In genomic region chr9:13175732-13176131, GRCh38 we compare ENCODE assay signal across 23 cellular contexts.
"Had no signal": no experiment of that assay in that cellular context is flagged by ENCODE, and none has a peak within 500 bp of the region (broad histone marks: within the 10 kb centered on the region; RNA-seq: fewer than 3 reads in every experiment).

No MANE protein-coding gene starts in this region.

- H3K36me3 Mint-ChIP-seq: activated naive CD8-positive, alpha-beta T cell treated with anti-CD3 and anti-CD28 coated beads, Interleukin-2, amount 10 ng/mL, durations not matched to agents 7 days and 5 days; IgD-negative memory B cell had no signal

- ATAC-seq: activated CD4-positive, alpha-beta T cell treated with anti-CD3 and anti-CD28 coated beads for 36 hours had no signal

- H3K4me1 Mint-ChIP-seq: activated CD4-positive, alpha-beta memory T cell treated with anti-CD3 and anti-CD28 coated beads, Interleukin-2, amount 10 ng/mL, durations not matched to agents 7 days and 5 days; activated CD4-positive, alpha-beta T cell treated with anti-CD3 and anti-CD28 coated beads for 36 hours; activated naive CD8-positive, alpha-beta T cell treated with anti-CD3 and anti-CD28 coated beads, Interleukin-2, amount 10 ng/mL, durations not matched to agents 7 days and 5 days; IgD-negative memory B cell had no signal

- H3K4me3 ChIP-seq: adrenal gland, breast epithelium had no signal

- H3K4me1 ChIP-seq: adrenal gland, breast epithelium had no signal

- DNase-seq: activated CD4-positive, alpha-beta memory T cell treated with anti-CD3 and anti-CD28 coated beads, Interleukin-2, amount 10 ng/mL, durations not matched to agents 7 days and 5 days; activated CD4-positive, alpha-beta T cell treated with anti-CD3 and anti-CD28 coated beads for 36 hours; activated CD4-positive, alpha-beta T cell treated with anti-CD3 and anti-CD28 coated beads, Interleukin-2, amount 50 U/mL, for 1 hour; activated CD8-positive, alpha-beta memory T cell treated with anti-CD3 and anti-CD28 coated beads, Interleukin-2, amount 50 U/mL, for 4 hours; activated naive CD4-positive, alpha-beta T cell treated with anti-CD3 and anti-CD28 coated beads, Interleukin-2, amount 50 U/mL, for 16 hours; activated naive CD8-positive, alpha-beta T cell treated with anti-CD3 and anti-CD28 coated beads, Interleukin-2, amount 10 ng/mL, durations not matched to agents 7 days and 5 days; adrenal gland; aorta; caudate nucleus; KG1; MV-4-11; NCI-H1105; NCI-H1436; NCI-H1694 treated with DMSO at 0.1 percent for 48 hours; NCI-H2029 treated with DMSO at 0.1 percent for 48 hours; NCI-H510A treated with DMSO at 0.1 percent for 48 hours; NCI-H69; NK-92 treated with Interleukin-12 subunit alpha and Interleukin-12 subunit beta, amount 100 ng/mL, for 24 hours; SIG-M5; T-helper 1 cell had no signal

- H3K27me3 ChIP-seq: adrenal gland, breast epithelium had no signal

- H3K9me3 ChIP-seq: adrenal gland, breast epithelium had no signal

- H3K27ac Mint-ChIP-seq: activated CD4-positive, alpha-beta memory T cell treated with anti-CD3 and anti-CD28 coated beads, Interleukin-2, amount 10 ng/mL, durations not matched to agents 7 days and 5 days; activated CD4-positive, alpha-beta T cell treated with anti-CD3 and anti-CD28 coated beads for 36 hours; activated naive CD8-positive, alpha-beta T cell treated with anti-CD3 and anti-CD28 coated beads, Interleukin-2, amount 10 ng/mL, durations not matched to agents 7 days and 5 days; IgD-negative memory B cell had no signal

- H3K4me3 Mint-ChIP-seq: activated CD4-positive, alpha-beta memory T cell treated with anti-CD3 and anti-CD28 coated beads, Interleukin-2, amount 10 ng/mL, durations not matched to agents 7 days and 5 days; activated CD4-positive, alpha-beta T cell treated with anti-CD3 and anti-CD28 coated beads for 36 hours; activated naive CD8-positive, alpha-beta T cell treated with anti-CD3 and anti-CD28 coated beads, Interleukin-2, amount 10 ng/mL, durations not matched to agents 7 days and 5 days; IgD-negative memory B cell had no signal

- H3K27ac ChIP-seq: adrenal gland, breast epithelium, VCaP had no signal

- H3K27me3 Mint-ChIP-seq: activated CD4-positive, alpha-beta memory T cell treated with anti-CD3 and anti-CD28 coated beads, Interleukin-2, amount 10 ng/mL, durations not matched to agents 7 days and 5 days; activated CD4-positive, alpha-beta T cell treated with anti-CD3 and anti-CD28 coated beads for 36 hours; activated naive CD8-positive, alpha-beta T cell treated with anti-CD3 and anti-CD28 coated beads, Interleukin-2, amount 10 ng/mL, durations not matched to agents 7 days and 5 days; IgD-negative memory B cell had no signal

- H3K36me3 ChIP-seq: breast epithelium had no signal
